1 cellular context compared by ENCODE assay signal in the genomic region with DNA sequence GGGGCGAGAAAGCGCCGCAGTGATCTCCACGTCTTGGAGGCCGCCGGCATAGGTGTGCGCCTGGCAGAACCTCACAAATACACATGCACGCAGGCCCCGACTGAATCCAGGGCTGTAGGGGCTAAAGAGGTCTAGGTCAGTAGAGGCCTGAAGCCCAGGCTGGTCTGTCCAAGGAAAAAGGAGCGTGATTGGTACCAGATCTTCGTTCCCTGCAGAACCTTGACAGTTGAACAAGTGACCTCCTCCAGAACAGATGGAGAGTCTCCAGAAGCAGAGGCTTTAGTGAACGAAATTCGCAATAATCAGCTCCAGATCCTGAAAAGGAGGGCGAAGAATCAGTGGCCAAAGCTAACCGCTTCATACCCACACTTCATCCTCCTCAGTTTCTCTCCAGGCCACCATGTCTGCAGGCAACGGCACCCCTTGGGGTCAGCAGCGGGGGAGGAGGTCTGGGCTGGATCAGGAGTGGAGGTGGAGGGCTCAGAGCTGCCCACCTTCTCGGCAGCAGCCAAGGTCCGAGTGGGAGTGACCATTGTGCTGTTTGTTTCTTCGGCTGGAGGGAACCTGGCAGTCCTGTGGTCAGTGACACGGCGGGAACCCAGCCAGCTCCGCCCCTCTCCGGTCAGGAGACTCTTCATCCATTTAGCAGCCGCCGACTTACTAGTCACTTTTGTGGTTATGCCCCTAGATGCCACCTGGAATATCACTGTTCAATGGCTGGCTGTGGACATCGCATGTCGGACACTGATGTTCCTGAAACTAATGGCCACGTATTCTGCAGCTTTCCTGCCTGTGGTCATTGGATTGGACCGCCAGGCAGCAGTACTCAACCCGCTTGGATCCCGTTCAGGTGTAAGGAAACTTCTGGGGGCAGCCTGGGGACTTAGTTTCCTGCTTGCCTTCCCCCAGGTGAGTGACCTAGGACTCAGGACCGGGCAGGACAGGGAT.
TF ChIP-seq lines count a peak whose summit lies in the region.

No MANE protein-coding gene starts in this region.

TF ChIP-seq in HepG2, 621 proteins besides CTCF, POLR2A, EP300 and RAD21 (continues in another document):
- no peak for TF ChIP-seq IRF2 (CRISPR knock-in tag; IDR thresholded peaks at IDR 0.05)
- TF ChIP-seq ATRX (CRISPR knock-in tag; IDR thresholded peaks at IDR 0.05; ENCODE audit: borderline replicate concordance) = no peak
- no peak for TF ChIP-seq ATF5 (CRISPR knock-in tag; IDR thresholded peaks at IDR 0.05; ENCODE audit: low read depth)
- TF ChIP-seq ZBTB40 (IDR thresholded peaks at IDR 0.05) = no peak
- no peak; the same call in 1 of the 2 replicates for TF ChIP-seq ZBTB40 (CRISPR knock-in tag; IDR thresholded peaks at IDR 0.05)
- no peak for TF ChIP-seq PRPF4 (IDR thresholded peaks at IDR 0.05; ENCODE audit: low read depth, low read length, poor library complexity, severe bottlenecking)
- TF ChIP-seq HCFC1 (IDR thresholded peaks at IDR 0.05; ENCODE audit: low read depth, low read length) = no peak
- no peak for TF ChIP-seq HNF4A (CRISPR knock-in tag; IDR thresholded peaks at IDR 0.05)
- TF ChIP-seq YY1 (IDR thresholded peaks at IDR 0.05; ENCODE audit: insufficient read depth, insufficient replicate concordance, low read depth, low read length) = peak; percentile 16
- no peak for TF ChIP-seq U2AF1 (optimal IDR thresholded peaks at IDR 0.05; ENCODE audit: low read depth, low read length)
- no peak for TF ChIP-seq STAG1 (CRISPR knock-in tag; IDR thresholded peaks at IDR 0.05)
- TF ChIP-seq ZNF672 (CRISPR knock-in tag; IDR thresholded peaks at IDR 0.05) = no peak
- TF ChIP-seq E2F2 (CRISPR knock-in tag; IDR thresholded peaks at IDR 0.05; ENCODE audit: borderline replicate concordance) = no peak
- no peak for TF ChIP-seq FLYWCH1 (CRISPR knock-in tag; IDR thresholded peaks at IDR 0.05)
- TF ChIP-seq, protein P1, sequence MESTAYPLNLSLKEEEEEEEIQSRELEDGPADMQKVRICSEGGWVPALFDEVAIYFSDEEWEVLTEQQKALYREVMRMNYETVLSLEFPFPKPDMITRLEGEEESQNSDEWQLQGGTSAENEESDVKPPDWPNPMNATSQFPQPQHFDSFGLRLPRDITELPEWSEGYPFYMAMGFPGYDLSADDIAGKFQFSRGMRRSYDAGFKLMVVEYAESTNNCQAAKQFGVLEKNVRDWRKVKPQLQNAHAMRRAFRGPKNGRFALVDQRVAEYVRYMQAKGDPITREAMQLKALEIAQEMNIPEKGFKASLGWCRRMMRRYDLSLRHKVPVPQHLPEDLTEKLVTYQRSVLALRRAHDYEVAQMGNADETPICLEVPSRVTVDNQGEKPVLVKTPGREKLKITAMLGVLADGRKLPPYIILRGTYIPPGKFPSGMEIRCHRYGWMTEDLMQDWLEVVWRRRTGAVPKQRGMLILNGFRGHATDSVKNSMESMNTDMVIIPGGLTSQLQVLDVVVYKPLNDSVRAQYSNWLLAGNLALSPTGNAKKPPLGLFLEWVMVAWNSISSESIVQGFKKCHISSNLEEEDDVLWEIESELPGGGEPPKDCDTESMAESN (CRISPR knock-in tag; conservative IDR thresholded peaks at IDR 0.05) = no peak
- TF ChIP-seq HIC2 (CRISPR knock-in tag; IDR thresholded peaks at IDR 0.05; ENCODE audit: low read depth) = no peak
- TF ChIP-seq ZNF274 (CRISPR knock-in tag; IDR thresholded peaks at IDR 0.05) = no peak
- no peak for TF ChIP-seq ZNF333 (CRISPR knock-in tag; IDR thresholded peaks at IDR 0.05; ENCODE audit: borderline replicate concordance)
- no peak; the same call in 1 of the 2 replicates for TF ChIP-seq CREM (IDR thresholded peaks at IDR 0.05)
- TF ChIP-seq CREM (CRISPR knock-in tag; IDR thresholded peaks at IDR 0.05) = no peak
- TF ChIP-seq ZGPAT (CRISPR knock-in tag; IDR thresholded peaks at IDR 0.05) = no peak
- TF ChIP-seq MAFK (conservative IDR thresholded peaks at IDR 0.05 in 1 of 2, IDR thresholded peaks at IDR 0.05 in 1 of 2; ENCODE audit: low read length in 2 of 2) = no peak
- TF ChIP-seq ZNF749 (CRISPR knock-in tag; IDR thresholded peaks at IDR 0.05; ENCODE audit: borderline replicate concordance) = no peak
- TF ChIP-seq, protein P2, sequence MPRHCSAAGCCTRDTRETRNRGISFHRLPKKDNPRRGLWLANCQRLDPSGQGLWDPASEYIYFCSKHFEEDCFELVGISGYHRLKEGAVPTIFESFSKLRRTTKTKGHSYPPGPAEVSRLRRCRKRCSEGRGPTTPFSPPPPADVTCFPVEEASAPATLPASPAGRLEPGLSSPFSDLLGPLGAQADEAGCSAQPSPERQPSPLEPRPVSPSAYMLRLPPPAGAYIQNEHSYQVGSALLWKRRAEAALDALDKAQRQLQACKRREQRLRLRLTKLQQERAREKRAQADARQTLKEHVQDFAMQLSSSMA (CRISPR knock-in tag; IDR thresholded peaks at IDR 0.05) = no peak
- TF ChIP-seq CENPT (CRISPR knock-in tag; IDR thresholded peaks at IDR 0.05; ENCODE audit: low read depth) = 0 out of 2 replicates have a peak, but pooled peaks have one; percentile 56
- TF ChIP-seq TCF7L2 (IDR thresholded peaks at IDR 0.05; ENCODE audit: low read depth, low read length) = no peak
- 0 out of 2 replicates have a peak, but pooled peaks have one; percentile 31 for TF ChIP-seq ZNF512B (CRISPR knock-in tag; IDR thresholded peaks at IDR 0.05; ENCODE audit: borderline replicate concordance)
- TF ChIP-seq ZNF251 (CRISPR knock-in tag; IDR thresholded peaks at IDR 0.05) = no peak
- TF ChIP-seq ZNF296 (CRISPR knock-in tag; conservative IDR thresholded peaks at IDR 0.05) = no peak
